Comparison of ENCODE assay signal across 19 cellular contexts in genomic region chr11:76639621-76640020, GRCh38. TPM values are rescaled to one million over a fixed set of nuclear protein-coding genes. Genes with fewer than 3 reads are reported as not detected.
"Had no signal": no experiment of that assay in that cellular context is flagged by ENCODE, and none has a peak within 500 bp of the region (broad histone marks: within the 10 kb centered on the region; RNA-seq: fewer than 3 reads in every experiment).

No MANE protein-coding gene starts in this region.

- H3K4me3 ChIP-seq: esophagus muscularis mucosa, gastroesophageal sphincter, smooth muscle cell, thoracic aorta had no signal

- H3K36me3 Mint-ChIP-seq: naive thymus-derived CD4-positive, alpha-beta T cell; type B pancreatic cell; WTC11 had no signal

- H3K9me3 ChIP-seq: esophagus muscularis mucosa, gastroesophageal sphincter, thoracic aorta had no signal

- H3K27ac ChIP-seq: esophagus muscularis mucosa, gastroesophageal sphincter, thoracic aorta had no signal

- ATAC-seq: activated naive CD8-positive, alpha-beta T cell treated with anti-CD3 and anti-CD28 coated beads, Interleukin-2, amount 50 U/mL, for 24 hours; gastroesophageal sphincter; left cardiac atrium; naive thymus-derived CD4-positive, alpha-beta T cell; sciatic nerve; WTC11 had no signal

- H3K9me3 Mint-ChIP-seq: activated naive CD8-positive, alpha-beta T cell treated with anti-CD3 and anti-CD28 coated beads, Interleukin-2, amount 50 U/mL, for 24 hours; naive thymus-derived CD4-positive, alpha-beta T cell; neural crest cell; T-helper 1 cell treated with Interleukin-12 subunit alpha and Interleukin-12 subunit beta and Interleukin-4 antibody, amounts not matched to agents 30 μg/mL and 1 μg/mL, for 36 hours; type B pancreatic cell; WTC11 had no signal

- H3K27me3 ChIP-seq: esophagus muscularis mucosa, gastroesophageal sphincter had no signal

- DNase-seq: activated gamma-delta T cell; activated naive CD4-positive, alpha-beta T cell treated with anti-CD3 and anti-CD28 coated beads, Interleukin-2, amount 50 U/mL, for 16 hours; activated naive CD8-positive, alpha-beta T cell treated with anti-CD3 and anti-CD28 coated beads, Interleukin-2, amount 50 U/mL, for 24 hours; dermis blood vessel endothelial cell; effector memory CD4-positive, alpha-beta T cell; left cardiac atrium; naive thymus-derived CD4-positive, alpha-beta T cell; stimulated activated CD4-positive, alpha-beta T cell treated with anti-CD3 and anti-CD28 coated beads, Interleukin-15, amount 100 ng/mL, for 24 hours; stimulated activated naive CD4-positive, alpha-beta T cell treated with Interleukin-2 at 50 U/mL for 16 hours; T1000 had no signal

- H3K36me3 ChIP-seq: esophagus muscularis mucosa, gastroesophageal sphincter, thoracic aorta had no signal

- H3K27ac Mint-ChIP-seq: activated naive CD8-positive, alpha-beta T cell treated with anti-CD3 and anti-CD28 coated beads, Interleukin-2, amount 50 U/mL, for 24 hours; naive thymus-derived CD4-positive, alpha-beta T cell; T-helper 1 cell treated with Interleukin-12 subunit alpha and Interleukin-12 subunit beta and Interleukin-4 antibody, amounts not matched to agents 30 μg/mL and 1 μg/mL, for 36 hours; type B pancreatic cell; WTC11 had no signal

- H3K4me3 Mint-ChIP-seq: activated naive CD8-positive, alpha-beta T cell treated with anti-CD3 and anti-CD28 coated beads, Interleukin-2, amount 50 U/mL, for 24 hours; naive thymus-derived CD4-positive, alpha-beta T cell; neural crest cell; T-helper 1 cell treated with Interleukin-12 subunit alpha and Interleukin-12 subunit beta and Interleukin-4 antibody, amounts not matched to agents 30 μg/mL and 1 μg/mL, for 36 hours; type B pancreatic cell; WTC11 had no signal

- H3K4me2 ChIP-seq: smooth muscle cell had no signal

RNA-seq across cellular contexts. Expression of gene LRRC32, which starts 30.9 kb away (rescaled TPM):
- polyA plus RNA-seq: naive thymus-derived CD4-positive, alpha-beta T cell had no signal
